Comparison of ENCODE assay signal across 17 cellular contexts in the genomic region with DNA sequence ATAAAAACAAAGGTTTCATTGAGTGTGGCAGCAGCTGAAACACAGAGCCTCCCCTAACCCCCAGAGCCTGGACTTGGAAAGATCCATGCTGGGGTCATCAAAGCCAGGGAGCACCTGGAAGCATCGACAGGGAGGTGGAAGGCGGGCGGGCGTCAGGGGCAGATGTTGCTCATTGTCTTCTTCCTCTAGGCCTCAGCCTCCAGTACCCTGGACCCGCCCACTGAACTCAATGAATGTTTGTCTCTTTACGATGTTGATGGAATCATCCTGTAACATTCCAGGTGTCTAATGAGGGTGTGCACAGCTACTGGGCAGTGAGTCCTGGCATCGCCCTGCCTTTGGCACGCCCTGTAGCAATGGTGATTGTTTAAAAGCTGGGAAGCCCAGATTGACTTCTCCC. TPM values are rescaled to one million over a fixed set of nuclear protein-coding genes. Genes with fewer than 3 reads are reported as not detected.
DNase-seq lines count a peak whose midpoint lies in the region; ATAC-seq and TF ChIP-seq lines count a peak whose summit lies in the region.
"Had no signal": no experiment of that assay in that cellular context is flagged by ENCODE, and none has a peak within 500 bp of the region (broad histone marks: within the 10 kb centered on the region; RNA-seq: fewer than 3 reads in every experiment).

No MANE protein-coding gene starts in this region.

- no peaks in the 10 kb centered on the region for H3K4me1 Mint-ChIP-seq in activated T-cell treated with anti-CD3 and anti-CD28 coated beads, Interleukin-2, amount 50 U/mL, for 24 hours (ENCODE audit: low read depth)
- H3K4me1 Mint-ChIP-seq in activated T-cell treated with anti-CD3 and anti-CD28 coated beads, Interleukin-2, amount 50 U/mL, for 72 hours (ENCODE audit: low read depth) = no peaks in the 10 kb centered on the region
- H3K4me1 Mint-ChIP-seq in endothelial cell (ENCODE audit: unreplicated experiment) = no peaks in the 10 kb centered on the region
- H3K4me1 Mint-ChIP-seq: CD4-positive, alpha-beta memory T cell had no signal

- H3K4me1 ChIP-seq in esophagus muscularis mucosa = no peaks in the 10 kb centered on the region
- H3K4me1 ChIP-seq: BE2C had no signal

- no peak overlapping the region for H3K4me3 Mint-ChIP-seq in activated T-cell treated with anti-CD3 and anti-CD28 coated beads, Interleukin-2, amount 50 U/mL, for 24 hours
- H3K4me3 Mint-ChIP-seq in activated T-cell treated with anti-CD3 and anti-CD28 coated beads, Interleukin-2, amount 50 U/mL, for 72 hours = no peak overlapping the region
- H3K4me3 Mint-ChIP-seq in endothelial cell (ENCODE audit: unreplicated experiment) = no peak overlapping the region
- H3K4me3 Mint-ChIP-seq: CD4-positive, alpha-beta memory T cell; GM23338; H9 had no signal

- no peak overlapping the region for H3K4me3 ChIP-seq in esophagus muscularis mucosa
- H3K4me3 ChIP-seq: A549, GM23338 had no signal

- H3K27me3 ChIP-seq in esophagus muscularis mucosa = peaks cover 0 to 8% (median 0%) of the 10 kb centered on the region in 4 donors
- H3K27me3 ChIP-seq: BE2C had no signal

- 86% methylated on average over 8 of the region's 8 CpGs for WGBS in esophagus muscularis mucosa

- TF ChIP-seq EP300 in esophagus muscularis mucosa (IDR thresholded peaks at IDR 0.05) = no peak

- DNase-seq in activated T-cell treated with anti-CD3 and anti-CD28 coated beads, Interleukin-2, amount 50 U/mL, for 24 hours = peak; percentile 16
- DNase-seq in activated T-cell treated with anti-CD3 and anti-CD28 coated beads, Interleukin-2, amount 50 U/mL, for 72 hours = no peak
- DNase-seq in NCI-H69 (lab: John Stamatoyannopoulos, UW) = peak; percentile 78
- DNase-seq in esophagus muscularis mucosa (ENCODE audit: extremely low spot score) = peak; percentile 80
- DNase-seq in posterior vena cava (ENCODE audit: low spot score) = peak; percentile 62
- no peak for DNase-seq in substantia nigra (lab: John Stamatoyannopoulos, UW)
- DNase-seq in endothelial cell (ENCODE audit: low spot score) = no peak
- DNase-seq in globus pallidus (ENCODE audit: low spot score) = no peak
- DNase-seq: BE2C; CD4-positive, alpha-beta memory T cell; DMS79; EL; H9 had no signal

- no peak for TF ChIP-seq POLR2A in esophagus muscularis mucosa (IDR thresholded peaks at IDR 0.05; ENCODE audit: low read depth)

- intact Hi-C loops in esophagus muscularis mucosa (cut with DNase I) = no loop called here
- intact Hi-C loops in posterior vena cava (cut with DNase I) = no loop called here

- TF ChIP-seq CTCF in esophagus muscularis mucosa (IDR thresholded peaks at IDR 0.05) = no peak
- no peak for TF ChIP-seq CTCF in endothelial cell (IDR thresholded peaks at IDR 0.05; ENCODE audit: unreplicated experiment)

- H3K36me3 Mint-ChIP-seq in activated T-cell treated with anti-CD3 and anti-CD28 coated beads, Interleukin-2, amount 50 U/mL, for 24 hours (ENCODE audit: low read depth) = no peaks in the 10 kb centered on the region
- H3K36me3 Mint-ChIP-seq in activated T-cell treated with anti-CD3 and anti-CD28 coated beads, Interleukin-2, amount 50 U/mL, for 72 hours (ENCODE audit: insufficient read depth in 2 of 2) = peaks cover 3 to 15% of the 10 kb centered on the region in 2 donors
- H3K36me3 Mint-ChIP-seq in endothelial cell (ENCODE audit: low read depth, unreplicated experiment) = peaks cover 8% of the 10 kb centered on the region
- H3K36me3 Mint-ChIP-seq: CD4-positive, alpha-beta memory T cell had no signal

- peaks cover 0 to 9% (median 0%) of the 10 kb centered on the region in 4 donors for H3K9me3 ChIP-seq in esophagus muscularis mucosa
- H3K9me3 ChIP-seq: BE2C had no signal

- H3K27me3 Mint-ChIP-seq in activated T-cell treated with anti-CD3 and anti-CD28 coated beads, Interleukin-2, amount 50 U/mL, for 24 hours = no peaks in the 10 kb centered on the region
- H3K27me3 Mint-ChIP-seq in activated T-cell treated with anti-CD3 and anti-CD28 coated beads, Interleukin-2, amount 50 U/mL, for 72 hours (ENCODE audit: low read depth) = no peaks in the 10 kb centered on the region
- peaks cover 2% of the 10 kb centered on the region for H3K27me3 Mint-ChIP-seq in endothelial cell (ENCODE audit: unreplicated experiment)

- no peaks in the 10 kb centered on the region for H3K36me3 ChIP-seq in esophagus muscularis mucosa
- H3K36me3 ChIP-seq: BE2C had no signal

- no peak for ATAC-seq in activated T-cell treated with anti-CD3 and anti-CD28 coated beads, Interleukin-2, amount 50 U/mL, for 72 hours (replicated peaks in 1 of 2)
- ATAC-seq: A549, GM23338 had no signal

- peaks cover 10% of the 10 kb centered on the region for H3K9me3 Mint-ChIP-seq in activated T-cell treated with anti-CD3 and anti-CD28 coated beads, Interleukin-2, amount 50 U/mL, for 24 hours
- H3K9me3 Mint-ChIP-seq in activated T-cell treated with anti-CD3 and anti-CD28 coated beads, Interleukin-2, amount 50 U/mL, for 72 hours = peaks cover 1 to 10% of the 10 kb centered on the region in 2 donors
- no peaks in the 10 kb centered on the region for H3K9me3 Mint-ChIP-seq in endothelial cell (ENCODE audit: unreplicated experiment)

- H3K27ac ChIP-seq in esophagus muscularis mucosa (replicated peaks in 1 of 4) = no peak overlapping the region
- no peak overlapping the region for H3K27ac ChIP-seq in substantia nigra (ENCODE audit: low read depth, low read length, poor library complexity, severe bottlenecking)
- H3K27ac ChIP-seq: A549, C4-2B had no signal

- no peak overlapping the region for H3K27ac Mint-ChIP-seq in activated T-cell treated with anti-CD3 and anti-CD28 coated beads, Interleukin-2, amount 50 U/mL, for 24 hours
- no peak overlapping the region for H3K27ac Mint-ChIP-seq in activated T-cell treated with anti-CD3 and anti-CD28 coated beads, Interleukin-2, amount 50 U/mL, for 72 hours
- H3K27ac Mint-ChIP-seq in endothelial cell (ENCODE audit: unreplicated experiment) = no peak overlapping the region
- H3K27ac Mint-ChIP-seq: CD4-positive, alpha-beta memory T cell; GM23338; H9 had no signal

RNA-seq across cellular contexts. Expression of gene GP5, which starts 9.8 kb away (rescaled TPM):
- 1 to 10 TPM; 1.6 to 1.9 TPM for total RNA-seq in activated T-cell treated with anti-CD3 and anti-CD28 coated beads, Interleukin-2, amount 50 U/mL, for 72 hours
- total RNA-seq in esophagus muscularis mucosa (under 1 TPM in 2 of 4 donors, not detected in 2; 0.17 to 0.34 TPM), posterior vena cava (under 1 TPM; 0.05 to 0.09 TPM), endothelial cell (ENCODE audit: unreplicated experiment) (0.23 TPM)
- total RNA-seq: H9, HT1080 had no signal

RNA-seq across cellular contexts. Expression of gene LRRC15, which starts 19.7 kb away (rescaled TPM):
- total RNA-seq in activated T-cell treated with anti-CD3 and anti-CD28 coated beads, Interleukin-2, amount 50 U/mL, for 72 hours = not detected
- under 1 TPM in 3 of 4 donors, not detected in 1; 0.13 to 0.66 (median 0.34) TPM for total RNA-seq in esophagus muscularis mucosa
- total RNA-seq in posterior vena cava = 1 to 10 TPM; 2.3 to 3.0 TPM
- total RNA-seq in endothelial cell (ENCODE audit: unreplicated experiment) = not detected
- total RNA-seq: CD4-positive, alpha-beta memory T cell had no signal

RNA-seq across cellular contexts. Expression of gene CPN2, which starts 38.1 kb away (rescaled TPM):
- total RNA-seq in activated T-cell treated with anti-CD3 and anti-CD28 coated beads, Interleukin-2, amount 50 U/mL, for 72 hours = not detected
- total RNA-seq in esophagus muscularis mucosa (not detected), posterior vena cava (under 1 TPM in 1 of 2 donors, not detected in 1; 0.14 TPM), endothelial cell (ENCODE audit: unreplicated experiment) (not detected)
- total RNA-seq: CD4-positive, alpha-beta memory T cell; H9; HT1080 had no signal

Comparison
In these comparisons a context has a peak if more than half of its experiments do, and no peak if none do; other contexts are left out.
1. DNase-seq: peak in activated T-cell treated with anti-CD3 and anti-CD28 coated beads, Interleukin-2, amount 50 U/mL, for 24 hours (single experiment), NCI-H69 (single experiment), esophagus muscularis mucosa (single experiment) and posterior vena cava (single experiment); none in activated T-cell treated with anti-CD3 and anti-CD28 coated beads, Interleukin-2, amount 50 U/mL, for 72 hours (0 of 2), substantia nigra (0 of 49), endothelial cell (single experiment) and globus pallidus (single experiment).